ENCODE assay signal across 8 cellular contexts in the genomic region with DNA sequence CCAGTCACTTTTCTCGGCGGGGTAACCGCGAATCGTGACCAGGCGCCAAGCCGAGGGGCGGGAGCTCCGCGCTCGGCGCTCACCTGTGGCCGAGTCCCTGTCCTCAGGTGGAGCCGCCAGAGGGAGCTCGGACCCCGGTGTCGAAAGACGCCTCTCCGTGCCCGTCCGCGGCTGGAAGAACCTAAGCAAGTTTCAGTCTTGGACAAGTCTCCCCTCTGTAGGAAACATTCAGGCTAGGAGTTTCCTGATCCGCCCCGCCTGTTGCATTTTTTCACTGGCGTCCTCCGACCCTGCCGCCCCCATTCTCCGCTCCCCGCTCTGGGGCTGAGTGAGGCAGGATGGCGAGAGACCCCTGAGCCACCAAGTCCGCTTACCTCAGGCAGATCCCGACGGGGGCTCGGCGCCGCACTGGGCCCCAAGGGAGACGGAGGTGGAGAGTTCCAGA. TPM values are rescaled to one million over a fixed set of nuclear protein-coding genes. Genes with fewer than 3 reads are reported as not detected.
DNase-seq lines count a peak whose midpoint lies in the region; ATAC-seq, FAIRE-seq and TF ChIP-seq lines count a peak whose summit lies in the region.

No MANE protein-coding gene starts in this region.

- no peaks in the 10 kb centered on the region for H3K9me2 ChIP-seq in PC-3 (replicated peaks; ENCODE audit: low read length)

- intact Hi-C loops in PC-3 (cut with micrococcal nuclease) (loop anchor here (1.0 to 10.0 kb wide), 13 partner anchors 81 to 1216 kb away; no protein-coding TSS in a partner anchor), natural killer cell (cut with micrococcal nuclease) (no loop called here)

- peak overlapping the region; percentile 94 for H3K4me3 Mint-ChIP-seq in natural killer cell
- peak overlapping the region; percentile 83 for H3K4me3 Mint-ChIP-seq in stimulated activated naive CD8-positive, alpha-beta T cell treated with anti-CD3 and anti-CD28 coated beads, Interleukin-15, Interleukin-2, amounts not matched to agents 100 ng/mL and 50 ng/mL, for 24 hours

- no peak for FAIRE-seq in HTR-8/SVneo (lab: Jason Lieb, UNC)

- peaks cover 23% of the 10 kb centered on the region for H3K36me3 ChIP-seq in PC-3 (ENCODE audit: low read depth, low read length)

- no peaks in the 10 kb centered on the region for H3K9me3 ChIP-seq in PC-3 (ENCODE audit: low read length)

- peaks cover 10% of the 10 kb centered on the region; the same call in 1 of the 2 replicates for H4K20me1 ChIP-seq in PC-3 (ENCODE audit: low read length)

- CTCF ChIA-PET in PC-3 (lab: Charles Lee) = interaction anchor here (0.5 to 1.5 kb wide), 8 partner anchors 51 to 1145 kb away, joined by 3 to 8 read pairs (median 5); no protein-coding TSS in a partner anchor

- H3K36me3 Mint-ChIP-seq in natural killer cell = no peaks in the 10 kb centered on the region
- no peaks in the 10 kb centered on the region for H3K36me3 Mint-ChIP-seq in stimulated activated naive CD8-positive, alpha-beta T cell treated with anti-CD3 and anti-CD28 coated beads, Interleukin-15, Interleukin-2, amounts not matched to agents 100 ng/mL and 50 ng/mL, for 24 hours (ENCODE audit: low read depth)

- peak overlapping the region; percentile 42; the same call in 1 of the 2 replicates for H3K27ac ChIP-seq in PC-3 (ENCODE audit: low read length)

- ATAC-seq in GM21381 (IDR thresholded peaks at IDR 0.05; ENCODE audit: unreplicated experiment) (peak; percentile 35), PC-3 (peak; percentile 70), natural killer cell (no peak)

- DNase-seq in COR-L47 (lab: John Stamatoyannopoulos, UW) (peak; percentile 96), HTR-8/SVneo (ENCODE audit: insufficient read length, low spot score) (peak; percentile 56), PC-3 (peak; percentile 93), activated gamma-delta T cell (lab: John Stamatoyannopoulos, UW) (peak; percentile 16), fibroblast of the conjunctiva (ENCODE audit: low read depth) (peak; percentile 82), natural killer cell (peak; percentile 23)

- H3K9me3 Mint-ChIP-seq in natural killer cell = no peaks in the 10 kb centered on the region
- H3K9me3 Mint-ChIP-seq in stimulated activated naive CD8-positive, alpha-beta T cell treated with anti-CD3 and anti-CD28 coated beads, Interleukin-15, Interleukin-2, amounts not matched to agents 100 ng/mL and 50 ng/mL, for 24 hours = no peaks in the 10 kb centered on the region

- peak overlapping the region; percentile 94 for H3K4me2 ChIP-seq in PC-3 (ENCODE audit: low read length)

- no peaks in the 10 kb centered on the region for H3K27me3 Mint-ChIP-seq in natural killer cell (ENCODE audit: low read depth in 2 of 2)
- H3K27me3 Mint-ChIP-seq in stimulated activated naive CD8-positive, alpha-beta T cell treated with anti-CD3 and anti-CD28 coated beads, Interleukin-15, Interleukin-2, amounts not matched to agents 100 ng/mL and 50 ng/mL, for 24 hours = peaks cover 17% of the 10 kb centered on the region

- peak overlapping the region; percentile 22 to 85 for H3K27ac Mint-ChIP-seq in natural killer cell
- peak overlapping the region; percentile 18 for H3K27ac Mint-ChIP-seq in stimulated activated naive CD8-positive, alpha-beta T cell treated with anti-CD3 and anti-CD28 coated beads, Interleukin-15, Interleukin-2, amounts not matched to agents 100 ng/mL and 50 ng/mL, for 24 hours

- peaks cover 20 to 31% of the 10 kb centered on the region in 2 donors for H3K4me1 Mint-ChIP-seq in natural killer cell
- peaks cover 20% of the 10 kb centered on the region for H3K4me1 Mint-ChIP-seq in stimulated activated naive CD8-positive, alpha-beta T cell treated with anti-CD3 and anti-CD28 coated beads, Interleukin-15, Interleukin-2, amounts not matched to agents 100 ng/mL and 50 ng/mL, for 24 hours (ENCODE audit: low read depth)

- H3K4me1 ChIP-seq in PC-3 (ENCODE audit: insufficient read depth, low read length) = peaks cover 26% of the 10 kb centered on the region

- H3K4me3 ChIP-seq in PC-3 (ENCODE audit: low read length) = peak overlapping the region; percentile 99

- no TSS peak for BruUV-seq in PC-3 (replicated peaks; lab: Mats Ljungman, UMichigan)

- peak; percentile 83 for TF ChIP-seq CTCF in PC-3 (conservative IDR thresholded peaks at IDR 0.05; ENCODE audit: low read depth, low read length)
- no peak for TF ChIP-seq CTCF in natural killer cell (IDR thresholded peaks at IDR 0.05)

- peak overlapping the region; percentile 98 for H2AFZ ChIP-seq in PC-3 (ENCODE audit: low read length)

- POLR2A ChIA-PET in PC-3 (lab: Charles Lee; ENCODE audit: unreplicated experiment) = interaction anchor here (0.6 to 0.7 kb wide), 2 partner anchors 442 to 662 kb away, joined by 4 to 9 read pairs; no protein-coding TSS in a partner anchor

- H3K79me2 ChIP-seq in PC-3 (ENCODE audit: low read length) = peaks cover 52% of the 10 kb centered on the region

- H3F3A ChIP-seq in PC-3 (ENCODE audit: low read length, unreplicated experiment) = no peaks in the 10 kb centered on the region

- H3K27me3 ChIP-seq in PC-3 (ENCODE audit: low read length) = no peaks in the 10 kb centered on the region

- H3K9ac ChIP-seq in PC-3 (ENCODE audit: low read length) = peak overlapping the region; percentile 88

RNA-seq across cellular contexts. Expression of a gene that starts 0.5 kb away (rescaled TPM):
- total RNA-seq in PC-3 (2014; rRNA removed) (17.2 and 19.0 TPM in 2 replicates), natural killer cell (under 1 TPM; 0.11 to 0.38 (median 0.12) TPM)

Comparison
In these comparisons a context has a peak if more than half of its experiments do, and no peak if none do; other contexts are left out.
1. DNase-seq: peak in every context shown above with its lines; median percentile 96 in COR-L47; 93 in PC-3; 82 in fibroblast of the conjunctiva; 56 in HTR-8/SVneo; 23 in natural killer cell; 16 in activated gamma-delta T cell.
2. ATAC-seq: peak in GM21381 (single experiment) and PC-3 (single experiment); none in natural killer cell (0 of 3).
3. RNA of a gene that starts 0.5 kb away (total RNA-seq): 17.2 to 19.0 TPM in PC-3; 0.11 to 0.38 TPM in natural killer cell; every median in the first group is over 10 times any median in the second.